12 cellular contexts compared by ENCODE assay signal in genomic region chr10:98694014-98694413, GRCh38.
"Had no signal": no experiment of that assay in that cellular context is flagged by ENCODE, and none has a peak within 500 bp of the region (broad histone marks: within the 10 kb centered on the region; RNA-seq: fewer than 3 reads in every experiment).

No MANE protein-coding gene starts in this region.

- DNase-seq: activated CD4-positive, alpha-beta T cell treated with anti-CD3 and anti-CD28 coated beads, Interleukin-2, amount 50 U/mL, for 1 hour; activated naive CD4-positive, alpha-beta T cell treated with anti-CD3 and anti-CD28 coated beads for 36 hours; activated naive CD8-positive, alpha-beta T cell treated with anti-CD3 and anti-CD28 coated beads, Interleukin-2, amount 50 U/mL, for 24 hours; activated T-cell treated with anti-CD3 and anti-CD28 coated beads for 4 hours; kidney glomerular epithelial cell; sigmoid colon; stimulated activated CD4-positive, alpha-beta T cell treated with anti-CD3 and anti-CD28 coated beads, Interleukin-1b, Interleukin-23, amount 100 ng/mL, for 48 hours; stomach; T-cell; T1000; upper lobe of right lung had no signal

- ATAC-seq: activated CD4-positive, CD25-positive, alpha-beta regulatory T cell treated with anti-CD3 and anti-CD28 coated beads, Interleukin-2, amount 50 U/mL, for 24 hours; activated naive CD8-positive, alpha-beta T cell treated with anti-CD3 and anti-CD28 coated beads, Interleukin-2, amount 50 U/mL, for 24 hours; T-cell; upper lobe of right lung had no signal
